ENCODE assay signal across 1 cellular context in genomic region chrX:119763836-119764387, GRCh38.
A peak's percentile ranks its signal among the peaks of the same experiment; 100 is the strongest.
TF ChIP-seq lines count a peak whose summit lies in the region.

No MANE protein-coding gene starts in this region.

TF ChIP-seq in K562, 482 proteins besides CTCF, POLR2A, EP300 and RAD21:
- TF ChIP-seq ZNF174 (CRISPR knock-in tag; IDR thresholded peaks at IDR 0.05) (no peak), ZNF121 (CRISPR knock-in tag; conservative IDR thresholded peaks at IDR 0.05) (0 out of 2 replicates have a peak, but pooled peaks have one; percentile 41), RBM25 (IDR thresholded peaks at IDR 0.05; ENCODE audit: low read depth, low read length, severe bottlenecking) (peak; percentile 34), GTF2B (IDR thresholded peaks at IDR 0.05; ENCODE audit: extremely low read depth, insufficient read length) (no peak)
